Comparison of ENCODE assay signal across 21 cellular contexts in genomic region chr3:75506603-75507002, GRCh38.
"Had no signal": no experiment of that assay in that cellular context is flagged by ENCODE, and none has a peak within 500 bp of the region (broad histone marks: within the 10 kb centered on the region; RNA-seq: fewer than 3 reads in every experiment).

No MANE protein-coding gene starts in this region.

- H3K27me3 Mint-ChIP-seq: dendritic cell treated with granulocyte-macrophage colony-stimulating factor and Interleukin-4, amounts not matched to agents 40 ng/mL and 50 ng/mL, for 4 days; effector memory CD8-positive, alpha-beta T cell; naive B cell had no signal

- H3K36me3 ChIP-seq: colonic mucosa, esophagus squamous epithelium, gastrocnemius medialis, heart right ventricle, left lung, lower lobe of right lung had no signal

- H3K27ac ChIP-seq: colonic mucosa, esophagus squamous epithelium, gastrocnemius medialis, heart right ventricle, left lung, lower lobe of right lung had no signal

- H3K4me3 ChIP-seq: colonic mucosa, esophagus squamous epithelium, gastrocnemius medialis, heart right ventricle, left lung, lower lobe of right lung, mucosa of descending colon had no signal

- H3K27me3 ChIP-seq: colonic mucosa, esophagus squamous epithelium, gastrocnemius medialis, heart right ventricle, left lung had no signal

- DNase-seq: colonic mucosa; cortex of kidney; effector CD8-positive, alpha-beta T cell; effector memory CD8-positive, alpha-beta T cell; esophagus squamous epithelium; foreskin fibroblast; foreskin melanocyte; gastrocnemius medialis; glutamatergic neuron; head of caudate nucleus; heart right ventricle; hippocampal formation; left cardiac atrium; left lung; left ventricle myocardium superior; lower lobe of right lung; mucosa of descending colon; naive B cell; naive thymus-derived CD8-positive, alpha-beta T cell had no signal

- H3K4me3 Mint-ChIP-seq: dendritic cell treated with granulocyte-macrophage colony-stimulating factor and Interleukin-4, amounts not matched to agents 40 ng/mL and 50 ng/mL, for 4 days; effector memory CD8-positive, alpha-beta T cell; mesothelial cell of epicardium; naive B cell; naive thymus-derived CD8-positive, alpha-beta T cell had no signal

- H3K27ac Mint-ChIP-seq: dendritic cell treated with granulocyte-macrophage colony-stimulating factor and Interleukin-4, amounts not matched to agents 40 ng/mL and 50 ng/mL, for 4 days; effector memory CD8-positive, alpha-beta T cell; mesothelial cell of epicardium; naive B cell; naive thymus-derived CD8-positive, alpha-beta T cell had no signal

- ATAC-seq: effector memory CD8-positive, alpha-beta T cell; gastrocnemius medialis; heart right ventricle; left cardiac atrium; left lung; left ventricle myocardium superior; lower lobe of right lung; mucosa of descending colon; naive thymus-derived CD8-positive, alpha-beta T cell had no signal

- H3K4me1 Mint-ChIP-seq: naive B cell; naive thymus-derived CD8-positive, alpha-beta T cell had no signal

- H3K4me1 ChIP-seq: colonic mucosa, gastrocnemius medialis, left lung, lower lobe of right lung had no signal

- H3K9me3 ChIP-seq: colonic mucosa had no signal
